ENCODE assay signal across 21 cellular contexts in genomic region chr5:153998010-153998409, GRCh38. TPM values are rescaled to one million over a fixed set of nuclear protein-coding genes. Genes with fewer than 3 reads are reported as not detected.
A peak's percentile ranks its signal among the peaks of the same experiment; 100 is the strongest.
DNase-seq lines count a peak whose midpoint lies in the region; ATAC-seq, FAIRE-seq and TF ChIP-seq lines count a peak whose summit lies in the region.
"Had no signal": no experiment of that assay in that cellular context is flagged by ENCODE, and none has a peak within 500 bp of the region (broad histone marks: within the 10 kb centered on the region; RNA-seq: fewer than 3 reads in every experiment).

No MANE protein-coding gene starts in this region.

- no peak overlapping the region for H2AFZ ChIP-seq in astrocyte (ENCODE audit: low read depth, low read length)
- H2AFZ ChIP-seq: GM23338 had no signal

- TF ChIP-seq CTCF in astrocyte (IDR thresholded peaks at IDR 0.05; ENCODE audit: insufficient read depth, low read depth, low read length) (no peak), fibroblast of pulmonary artery (IDR thresholded peaks at IDR 0.05; ENCODE audit: low read length, missing control alignments) (no peak)

- H3K4me3 Mint-ChIP-seq in astrocyte (ENCODE audit: unreplicated experiment) (no peak overlapping the region), T-helper 17 cell (no peak overlapping the region)
- H3K4me3 Mint-ChIP-seq: GM23338, H9 had no signal

- H3K4me3 ChIP-seq in astrocyte (ENCODE audit: insufficient read depth, low read depth, low read length): no peak overlapping the region
- H3K4me3 ChIP-seq in fibroblast of pulmonary artery (replicated peaks; ENCODE audit: low read depth, low read length): no peak overlapping the region
- H3K4me3 ChIP-seq: GM23338, K562, SK-N-MC had no signal

- H3K27ac ChIP-seq in astrocyte (ENCODE audit: low read depth, low read length): no peak overlapping the region
- H3K27ac ChIP-seq: SK-N-MC had no signal

- H3K4me1 Mint-ChIP-seq in astrocyte (ENCODE audit: low read depth, unreplicated experiment) (no peaks in the 10 kb centered on the region), T-helper 17 cell (no peaks in the 10 kb centered on the region)
- H3K4me1 Mint-ChIP-seq: GM23338, H9 had no signal

- peaks cover 10% of the 10 kb centered on the region for H3K36me3 Mint-ChIP-seq in astrocyte (ENCODE audit: low read depth, unreplicated experiment)
- peaks cover 22% of the 10 kb centered on the region for H3K36me3 Mint-ChIP-seq in T-helper 17 cell (ENCODE audit: low read depth)

- H3K36me3 ChIP-seq in astrocyte (ENCODE audit: insufficient read depth, low read length): peaks cover 4% of the 10 kb centered on the region

- ATAC-seq in T-helper 17 cell (no peak), HG03280 (IDR thresholded peaks at IDR 0.05; ENCODE audit: unreplicated experiment) (no peak)
- ATAC-seq: GM23338, K562 had no signal

- H3K4me2 ChIP-seq in astrocyte (ENCODE audit: low read length): no peak overlapping the region
- H3K4me2 ChIP-seq: GM23338 had no signal

- H3K9me3 Mint-ChIP-seq in astrocyte (ENCODE audit: unreplicated experiment): no peaks in the 10 kb centered on the region
- H3K9me3 Mint-ChIP-seq: GM23338, H9 had no signal

- H3K9ac ChIP-seq in astrocyte (ENCODE audit: low read length): no peak overlapping the region

- H3K27me3 ChIP-seq in astrocyte (ENCODE audit: insufficient read depth, low read length): no peaks in the 10 kb centered on the region

- no peaks in the 10 kb centered on the region for H3K4me1 ChIP-seq in astrocyte (ENCODE audit: insufficient read depth, low read length)

- H3K27ac Mint-ChIP-seq in astrocyte (ENCODE audit: unreplicated experiment): no peak overlapping the region
- no peak overlapping the region for H3K27ac Mint-ChIP-seq in T-helper 17 cell
- H3K27ac Mint-ChIP-seq: GM23338, H9 had no signal

- DNase-seq in ELR (ENCODE audit: low read depth) (peak; percentile 28), astrocyte (ENCODE audit: low read depth) (no peak), fibroblast of pulmonary artery (ENCODE audit: low read depth) (peak; percentile 73), kidney tubule cell (ENCODE audit: low spot score) (peak; percentile 23), T-helper 17 cell (no peak)
- DNase-seq in activated effector memory CD4-positive, alpha-beta T cell treated with Interleukin-2 at 50 U/mL for 16 hours: no peak
- DNase-seq: Calu3, DMS79 treated with DMSO at 0.1 percent for 48 hours, H9, Kasumi-1, NCI-H1105, NCI-H1436 treated with DMSO at 0.1 percent for 48 hours, NCI-H187 treated with DMSO at 0.1 percent for 48 hours, NCI-H446 treated with DMSO at 0.1 percent for 48 hours, NCI-H526 treated with DMSO at 0.1 percent for 48 hours, SIG-M5 had no signal

- H3K9me3 ChIP-seq in astrocyte (ENCODE audit: insufficient read depth, low read depth, low read length) (no peaks in the 10 kb centered on the region), T-helper 17 cell (ENCODE audit: control insufficient read depth, low read length, poor library complexity, severe bottlenecking) (no peaks in the 10 kb centered on the region)

- H4K20me1 ChIP-seq in astrocyte (ENCODE audit: insufficient read depth, low read length): no peaks in the 10 kb centered on the region

- FAIRE-seq in astrocyte (lab: Jason Lieb, UNC): peak; percentile 9
- FAIRE-seq: GM18507, K562 had no signal

- no peaks in the 10 kb centered on the region for H3K79me2 ChIP-seq in astrocyte (ENCODE audit: insufficient read depth, low read length)

- H3K27me3 Mint-ChIP-seq in astrocyte (ENCODE audit: low read depth, unreplicated experiment) (no peaks in the 10 kb centered on the region), T-helper 17 cell (no peaks in the 10 kb centered on the region)

RNA-seq across cellular contexts. Expression of gene FAM114A2, which starts 40.7 kb away (rescaled TPM):
- total RNA-seq in astrocyte (29.7 and 31.8 TPM in 2 replicates), T-helper 17 cell (10 to 100 TPM; 21.9 to 25.8 TPM)

RNA-seq across cellular contexts. Expression of gene MFAP3, which starts 40.8 kb away (rescaled TPM):
- total RNA-seq in astrocyte: 45.8 and 46.8 TPM in 2 replicates
- 10 to 100 TPM; 18.0 to 19.3 TPM for total RNA-seq in T-helper 17 cell

Comparison
In these comparisons a context has a peak if more than half of its experiments do, and no peak if none do; other contexts are left out.
1. DNase-seq: peak in ELR (single experiment), fibroblast of pulmonary artery (single experiment) and kidney tubule cell (single experiment); none in astrocyte (single experiment), T-helper 17 cell (0 of 3) and activated effector memory CD4-positive, alpha-beta T cell treated with Interleukin-2 at 50 U/mL for 16 hours (single experiment).